33 cellular contexts compared by ENCODE assay signal in genomic region chr13:45951724-45952123, GRCh38.
A peak's percentile ranks its signal among the peaks of the same experiment; 100 is the strongest.
DNase-seq lines count a peak whose midpoint lies in the region; ATAC-seq and TF ChIP-seq lines count a peak whose summit lies in the region.
"Had no signal": no experiment of that assay in that cellular context is flagged by ENCODE, and none has a peak within 500 bp of the region (broad histone marks: within the 10 kb centered on the region; RNA-seq: fewer than 3 reads in every experiment).

No MANE protein-coding gene starts in this region.

- no peak overlapping the region for H3K27ac ChIP-seq in CD4-positive, alpha-beta T cell (ENCODE audit: low read depth, low read length)
- peak overlapping the region; percentile 95 for H3K27ac ChIP-seq in neutrophil
- H3K27ac ChIP-seq: BLaER1, breast epithelium, coronary artery, esophagus muscularis mucosa, HL-60, left ventricle myocardium inferior, tibial artery had no signal

- H3K4me3 ChIP-seq in epithelial cell of esophagus (ENCODE audit: low read length) (no peak overlapping the region), neutrophil (ENCODE audit: low read depth in 1 of 2, low read length in 1 of 2) (no peak overlapping the region)
- H3K4me3 ChIP-seq: BLaER1, breast epithelium, coronary artery, esophagus muscularis mucosa, left ventricle myocardium inferior, tibial artery had no signal

- H3K9me3 ChIP-seq in CD4-positive, alpha-beta T cell (ENCODE audit: control insufficient read depth, low read length): no peaks in the 10 kb centered on the region
- no peaks in the 10 kb centered on the region for H3K9me3 ChIP-seq in neutrophil
- H3K9me3 ChIP-seq: BLaER1, breast epithelium, esophagus muscularis mucosa, left ventricle myocardium inferior, tibial artery had no signal

- ATAC-seq in CD4-positive, alpha-beta T cell (ENCODE audit: poor library complexity): no peak
- no peak for ATAC-seq in GM21515 (IDR thresholded peaks at IDR 0.05; ENCODE audit: unreplicated experiment)
- ATAC-seq: activated CD8-positive, alpha-beta memory T cell treated with anti-CD3 and anti-CD28 coated beads, Interleukin-2, amount 10 ng/mL, durations not matched to agents 7 days and 5 days; effector memory CD8-positive, alpha-beta T cell; HCT116; Panc1; stimulated activated naive CD8-positive, alpha-beta T cell treated with anti-CD3 and anti-CD28 coated beads, Interleukin-15, amount 100 ng/mL, for 72 hours; WTC11 had no signal

- H3K4me3 Mint-ChIP-seq in CD4-positive, alpha-beta T cell: no peak overlapping the region
- H3K4me3 Mint-ChIP-seq: activated CD8-positive, alpha-beta memory T cell treated with anti-CD3 and anti-CD28 coated beads, Interleukin-2, amount 10 ng/mL, durations not matched to agents 7 days and 5 days; effector memory CD8-positive, alpha-beta T cell; immature natural killer cell; stimulated activated naive CD8-positive, alpha-beta T cell treated with anti-CD3 and anti-CD28 coated beads, Interleukin-15, amount 100 ng/mL, for 72 hours; WTC11 had no signal

- H3K27me3 ChIP-seq in CD4-positive, alpha-beta T cell (ENCODE audit: control insufficient read depth, insufficient read depth, low read length): no peaks in the 10 kb centered on the region
- H3K27me3 ChIP-seq in neutrophil: peaks cover 3% of the 10 kb centered on the region
- H3K27me3 ChIP-seq: BLaER1, breast epithelium, esophagus muscularis mucosa, tibial artery had no signal

- no peaks in the 10 kb centered on the region for H3K9me3 Mint-ChIP-seq in CD4-positive, alpha-beta T cell
- H3K9me3 Mint-ChIP-seq: effector memory CD8-positive, alpha-beta T cell; immature natural killer cell; stimulated activated naive CD8-positive, alpha-beta T cell treated with anti-CD3 and anti-CD28 coated beads, Interleukin-15, amount 100 ng/mL, for 72 hours; WTC11 had no signal

- DNase-seq in CD4-positive, alpha-beta T cell: no peak
- DNase-seq in MV-4-11 (lab: John Stamatoyannopoulos, UW) (peak; percentile 28), epithelial cell of esophagus (ENCODE audit: low read depth) (peak; percentile 27), occipital lobe (lab: John Stamatoyannopoulos, UW) (no peak), head of caudate nucleus (no peak)
- DNase-seq: ACHN; activated CD8-positive, alpha-beta memory T cell treated with anti-CD3 and anti-CD28 coated beads, Interleukin-2, amount 10 ng/mL, durations not matched to agents 7 days and 5 days; activated naive CD4-positive, alpha-beta T cell treated with Interleukin-2 at 50 U/mL for 16 hours; activated T-cell treated with anti-CD3 and anti-CD28 coated beads, Interleukin-2, amount 50 U/mL, for 48 hours; amygdala; DMS79; effector memory CD8-positive, alpha-beta T cell; hypothalamus; immature natural killer cell; Kasumi-1; left ventricle myocardium inferior; NCI-H1092; NCI-H187 treated with DMSO at 0.1 percent for 48 hours; NCI-H526; nucleus accumbens; SHP77 treated with DMSO at 0.1 percent for 48 hours; stimulated activated naive CD8-positive, alpha-beta T cell treated with anti-CD3 and anti-CD28 coated beads, Interleukin-15, amount 100 ng/mL, for 72 hours; tibial artery had no signal

- peak overlapping the region; percentile 69 for H3K27ac Mint-ChIP-seq in CD4-positive, alpha-beta T cell
- H3K27ac Mint-ChIP-seq: activated CD8-positive, alpha-beta memory T cell treated with anti-CD3 and anti-CD28 coated beads, Interleukin-2, amount 10 ng/mL, durations not matched to agents 7 days and 5 days; effector memory CD8-positive, alpha-beta T cell; WTC11 had no signal

- H3K36me3 ChIP-seq in neutrophil: peaks cover 12% of the 10 kb centered on the region

- H3K36me3 Mint-ChIP-seq in CD4-positive, alpha-beta T cell (ENCODE audit: low read depth): peaks cover 22% of the 10 kb centered on the region

- POLR2A ChIA-PET in CD4-positive, alpha-beta T cell (lab: Charles Lee): no interaction called here

- intact Hi-C loops in CD4-positive, alpha-beta T cell (cut with DNase I, micrococcal nuclease): no loop called here
- intact Hi-C loops in head of caudate nucleus (cut with DNase I): no loop called here

- H3K27me3 Mint-ChIP-seq in CD4-positive, alpha-beta T cell: no peaks in the 10 kb centered on the region
- H3K27me3 Mint-ChIP-seq: activated CD8-positive, alpha-beta memory T cell treated with anti-CD3 and anti-CD28 coated beads, Interleukin-2, amount 10 ng/mL, durations not matched to agents 7 days and 5 days; effector memory CD8-positive, alpha-beta T cell; stimulated activated naive CD8-positive, alpha-beta T cell treated with anti-CD3 and anti-CD28 coated beads, Interleukin-15, amount 100 ng/mL, for 72 hours had no signal

- CTCF ChIA-PET in CD4-positive, alpha-beta T cell (lab: Charles Lee): no interaction called here

- H3K4me1 Mint-ChIP-seq in CD4-positive, alpha-beta T cell (ENCODE audit: low read depth): no peaks in the 10 kb centered on the region
- H3K4me1 Mint-ChIP-seq: activated CD8-positive, alpha-beta memory T cell treated with anti-CD3 and anti-CD28 coated beads, Interleukin-2, amount 10 ng/mL, durations not matched to agents 7 days and 5 days; immature natural killer cell; stimulated activated naive CD8-positive, alpha-beta T cell treated with anti-CD3 and anti-CD28 coated beads, Interleukin-15, amount 100 ng/mL, for 72 hours; WTC11 had no signal

- peaks cover 29 to 33% of the 10 kb centered on the region in 2 experiments for H3K4me1 ChIP-seq in neutrophil (ENCODE audit: control insufficient read depth in 1 of 2, insufficient read depth in 1 of 2, low read depth in 1 of 2, low read length in 1 of 2)
- H3K4me1 ChIP-seq: BLaER1, breast epithelium, esophagus muscularis mucosa, tibial artery had no signal

- no peak for TF ChIP-seq CTCF in CD4-positive, alpha-beta T cell (IDR thresholded peaks at IDR 0.05)
- TF ChIP-seq CTCF in epithelial cell of esophagus (IDR thresholded peaks at IDR 0.05; ENCODE audit: insufficient read depth, low read depth, low read length, missing control alignments): no peak
- no peak for TF ChIP-seq CTCF in neutrophil (IDR thresholded peaks at IDR 0.05)

Comparison
In these comparisons a context has a peak if more than half of its experiments do, and no peak if none do; other contexts are left out.
1. DNase-seq: peak in MV-4-11 (single experiment) and epithelial cell of esophagus (single experiment); none in CD4-positive, alpha-beta T cell (0 of 10), occipital lobe (single experiment) and head of caudate nucleus (0 of 42).